Comparison of ENCODE assay signal across 1 cellular context in genomic region chr5:124103671-124104070, GRCh38.
TF ChIP-seq lines count a peak whose summit lies in the region.

No MANE protein-coding gene starts in this region.

TF ChIP-seq in IMR-90, 13 proteins besides CTCF, POLR2A, EP300 and RAD21:
- no peak for TF ChIP-seq USF2 (IDR thresholded peaks at IDR 0.05; ENCODE audit: low read depth, low read length)
- no peak for TF ChIP-seq BHLHE40 (IDR thresholded peaks at IDR 0.05; ENCODE audit: low read depth, low read length)
- TF ChIP-seq MAFK (IDR thresholded peaks at IDR 0.05; ENCODE audit: low read depth, low read length) = no peak
- no peak for TF ChIP-seq CHD1 (IDR thresholded peaks at IDR 0.05; ENCODE audit: low read depth, low read length)
- TF ChIP-seq FOS (IDR thresholded peaks at IDR 0.05; ENCODE audit: low read depth, low read length) = no peak
- TF ChIP-seq ELK1 (IDR thresholded peaks at IDR 0.05; ENCODE audit: borderline replicate concordance, low read depth, low read length) = no peak
- no peak for TF ChIP-seq RFX5 (IDR thresholded peaks at IDR 0.05; ENCODE audit: low read depth, low read length)
